In genomic region chr6:159692303-159693127, GRCh38 we compare ENCODE assay signal across 8 cellular contexts. TPM values are rescaled to one million over a fixed set of nuclear protein-coding genes. Genes with fewer than 3 reads are reported as not detected.
A peak's percentile ranks its signal among the peaks of the same experiment; 100 is the strongest.
DNase-seq lines count a peak whose midpoint lies in the region; ATAC-seq and TF ChIP-seq lines count a peak whose summit lies in the region.

No MANE protein-coding gene starts in this region.

- H3K9ac ChIP-seq in trophoblast cell (ENCODE audit: low read length), result peak overlapping the region; percentile 36

- no CpG with 5 or more reads among the region's 66 CpGs for WGBS in trophoblast cell (ENCODE audit: extremely low coverage, insufficient coverage, insufficient read length)

- no peaks in the 10 kb centered on the region for H3K27me3 Mint-ChIP-seq in CD8-positive, alpha-beta memory T cell
- no peaks in the 10 kb centered on the region for H3K27me3 Mint-ChIP-seq in activated naive CD4-positive, alpha-beta T cell treated with anti-CD3 and anti-CD28 coated beads, Interleukin-2, amount 50 U/mL, for 24 hours

- no peaks in the 10 kb centered on the region for H3K9me3 ChIP-seq in CD8-positive, alpha-beta memory T cell (ENCODE audit: low read length)
- H3K9me3 ChIP-seq in SJCRH30 (replicated peaks), result no peaks in the 10 kb centered on the region
- H3K9me3 ChIP-seq in trophoblast cell (ENCODE audit: insufficient read depth, low read depth, low read length), result no peaks in the 10 kb centered on the region
- no peaks in the 10 kb centered on the region for H3K9me3 ChIP-seq in upper lobe of right lung

- no peak overlapping the region for H2BK120ac ChIP-seq in trophoblast cell (ENCODE audit: insufficient read depth, low read length, poor library complexity)

- POLR2A ChIA-PET in CD8-positive, alpha-beta memory T cell (lab: Charles Lee), result interaction anchor here (0.5 to 5.2 kb wide), 4 partner anchors 36 to 815 kb away, joined by 3 to 60 read pairs (median 19); partner anchors contain the start of genes ACAT2, MRPL18, TCP1 and WTAP

- H2BK5ac ChIP-seq in trophoblast cell (ENCODE audit: low read depth, low read length, poor library complexity), result peak overlapping the region; percentile 23

- H2AFZ ChIP-seq in trophoblast cell (ENCODE audit: insufficient read depth, low read length, poor library complexity), result peak overlapping the region; percentile 77

- H4K12ac ChIP-seq in trophoblast cell (ENCODE audit: low read depth, low read length), result peak overlapping the region; percentile 37

- peaks cover 6% of the 10 kb centered on the region for H3K79me1 ChIP-seq in trophoblast cell (ENCODE audit: low read length)

- TF ChIP-seq CTCF in HL-60 (IDR thresholded peaks at IDR 0.05; ENCODE audit: insufficient read depth, low read length) (no peak), upper lobe of right lung (IDR thresholded peaks at IDR 0.05) (no peak)

- peak overlapping the region; percentile 38 for H3K14ac ChIP-seq in trophoblast cell (ENCODE audit: low read length)

- H3K36me3 Mint-ChIP-seq in CD8-positive, alpha-beta memory T cell, result peaks cover 0 to 35% (median 6%) of the 10 kb centered on the region in 3 donors
- peaks cover 15% of the 10 kb centered on the region for H3K36me3 Mint-ChIP-seq in activated naive CD4-positive, alpha-beta T cell treated with anti-CD3 and anti-CD28 coated beads, Interleukin-2, amount 50 U/mL, for 24 hours

- no peaks in the 10 kb centered on the region for H3K9me3 Mint-ChIP-seq in CD8-positive, alpha-beta memory T cell
- no peaks in the 10 kb centered on the region for H3K9me3 Mint-ChIP-seq in activated naive CD4-positive, alpha-beta T cell treated with anti-CD3 and anti-CD28 coated beads, Interleukin-2, amount 50 U/mL, for 24 hours

- peak overlapping the region; percentile 73 for H3K4me3 ChIP-seq in CD8-positive, alpha-beta memory T cell (ENCODE audit: low read length)
- H3K4me3 ChIP-seq in HL-60 (replicated peaks; ENCODE audit: insufficient read depth, low read length) (peak overlapping the region; percentile 80), SJCRH30 (peak overlapping the region; percentile 98), trophoblast cell (ENCODE audit: low read depth, low read length) (peak overlapping the region; percentile 85), upper lobe of right lung (peak overlapping the region; percentile 84)

- H3K4me1 Mint-ChIP-seq in CD8-positive, alpha-beta memory T cell, result peaks cover 37 to 50% (median 48%) of the 10 kb centered on the region in 3 donors
- H3K4me1 Mint-ChIP-seq in activated naive CD4-positive, alpha-beta T cell treated with anti-CD3 and anti-CD28 coated beads, Interleukin-2, amount 50 U/mL, for 24 hours, result peaks cover 53% of the 10 kb centered on the region

- intact Hi-C loops in cardiac septum (cut with DNase I), result loop anchor here (1.0 to 2.0 kb wide), 2 partner anchors 34 to 97 kb away; partner anchors contain the start of genes TCP1 and WTAP
- intact Hi-C loops in upper lobe of right lung (cut with DNase I), result no loop called here

- H3K4me3 Mint-ChIP-seq in CD8-positive, alpha-beta memory T cell, result peak overlapping the region; percentile 92 to 97 (median 94)
- peak overlapping the region; percentile 88 for H3K4me3 Mint-ChIP-seq in activated naive CD4-positive, alpha-beta T cell treated with anti-CD3 and anti-CD28 coated beads, Interleukin-2, amount 50 U/mL, for 24 hours

- peak overlapping the region; percentile 37 for H3K18ac ChIP-seq in trophoblast cell (ENCODE audit: low read length)

- no peak overlapping the region for H3K4ac ChIP-seq in trophoblast cell (ENCODE audit: low read depth, low read length)

- peak; percentile 35 for ATAC-seq in GM21360 (IDR thresholded peaks at IDR 0.05; ENCODE audit: unreplicated experiment)
- peak; percentile 55 for ATAC-seq in upper lobe of right lung

- no peak overlapping the region for H2AK5ac ChIP-seq in trophoblast cell (ENCODE audit: low read length)

- no peak overlapping the region for H2BK12ac ChIP-seq in trophoblast cell (ENCODE audit: low read length)

- peaks cover 3% of the 10 kb centered on the region for H3K79me2 ChIP-seq in trophoblast cell (ENCODE audit: control insufficient read depth, insufficient read depth, low read length, poor library complexity)

- peak overlapping the region; percentile 74 to 96 (median 94) for H3K27ac Mint-ChIP-seq in CD8-positive, alpha-beta memory T cell
- peak overlapping the region; percentile 91 for H3K27ac Mint-ChIP-seq in activated naive CD4-positive, alpha-beta T cell treated with anti-CD3 and anti-CD28 coated beads, Interleukin-2, amount 50 U/mL, for 24 hours

- peak overlapping the region; percentile 80 for H3K4me2 ChIP-seq in trophoblast cell (ENCODE audit: low read length)

- peaks cover 4% of the 10 kb centered on the region for H3K36me3 ChIP-seq in CD8-positive, alpha-beta memory T cell (ENCODE audit: insufficient read depth, low read length)
- H3K36me3 ChIP-seq in SJCRH30 (peaks cover 8% of the 10 kb centered on the region; the same call in 1 of the 2 replicates), trophoblast cell (ENCODE audit: control insufficient read depth in 1 of 2, insufficient read depth in 2 of 2, low read length in 2 of 2) (peaks cover 0 to 4% of the 10 kb centered on the region in 2 experiments), upper lobe of right lung (peaks cover 23% of the 10 kb centered on the region)

- DNase-seq in CD8-positive, alpha-beta memory T cell, result peak; percentile 27 to 70 (median 47)
- DNase-seq in HL-60 (ENCODE audit: low read depth in 1 of 2, low spot score in 1 of 2), result peak in 1 of 2 experiments; percentile 75
- peak; percentile 53 to 63 for DNase-seq in SJCRH30
- DNase-seq in cardiac septum (ENCODE audit: low spot score), result peak; percentile 83
- DNase-seq in trophoblast cell, result peak in 1 of 2 donors; percentile 45
- DNase-seq in upper lobe of right lung, result peak; percentile 83

- H3K27ac ChIP-seq in CD8-positive, alpha-beta memory T cell (ENCODE audit: low read depth, low read length), result peak overlapping the region; percentile 85
- H3K27ac ChIP-seq in HL-60 (replicated peaks) (peak overlapping the region; percentile 96), SJCRH30 (peak overlapping the region; percentile 96), trophoblast cell (ENCODE audit: low read depth, low read length) (no peak overlapping the region), upper lobe of right lung (peak overlapping the region; percentile 96)

- peak overlapping the region; percentile 15 for H3K23ac ChIP-seq in trophoblast cell (ENCODE audit: low read length)

- no peaks in the 10 kb centered on the region for H3K27me3 ChIP-seq in CD8-positive, alpha-beta memory T cell (ENCODE audit: insufficient read depth, low read length, poor library complexity, severe bottlenecking)
- no peaks in the 10 kb centered on the region for H3K27me3 ChIP-seq in HL-60 (ENCODE audit: insufficient read depth, poor library complexity, severe bottlenecking)
- H3K27me3 ChIP-seq in SJCRH30, result no peaks in the 10 kb centered on the region
- no peaks in the 10 kb centered on the region for H3K27me3 ChIP-seq in trophoblast cell (ENCODE audit: insufficient read depth, low read length)
- no peaks in the 10 kb centered on the region for H3K27me3 ChIP-seq in upper lobe of right lung

- H4K8ac ChIP-seq in trophoblast cell (ENCODE audit: low read depth, low read length), result peak overlapping the region; percentile 40

- CTCF ChIA-PET in CD8-positive, alpha-beta memory T cell (lab: Charles Lee), result interaction anchor here (0.7 to 3.4 kb wide), 13 partner anchors 10 to 764 kb away, joined by 3 to 25 read pairs (median 6); partner anchors contain the start of genes ACAT2, MRPL18 and WTAP

- H4K91ac ChIP-seq in trophoblast cell (ENCODE audit: low read depth, low read length), result no peak overlapping the region

- H3K4me1 ChIP-seq in CD8-positive, alpha-beta memory T cell (ENCODE audit: insufficient read depth, low read length), result peaks cover 33% of the 10 kb centered on the region
- H3K4me1 ChIP-seq in SJCRH30, result peaks cover 7% of the 10 kb centered on the region; the same call in 1 of the 2 replicates
- H3K4me1 ChIP-seq in trophoblast cell (ENCODE audit: control insufficient read depth in 1 of 2, insufficient read depth in 2 of 2, low read length in 2 of 2), result peaks cover 0 to 9% of the 10 kb centered on the region in 2 experiments
- peaks cover 39% of the 10 kb centered on the region for H3K4me1 ChIP-seq in upper lobe of right lung

RNA-seq across cellular contexts. Expression of gene SOD2, which starts 0.5 kb away (rescaled TPM):
- total RNA-seq in CD8-positive, alpha-beta memory T cell, result 10 to 100 TPM; 82.9 to 86.6 TPM
- polyA plus RNA-seq in CD8-positive, alpha-beta memory T cell, result 85.0 TPM
- total RNA-seq in SJCRH30 (2014; rRNA removed; shearing (Covaris generic)), result 123 and 137 TPM in 2 replicates
- 666 TPM for total RNA-seq in cardiac septum
- 26.7 and 26.8 TPM in 2 replicates for polyA plus RNA-seq in trophoblast cell (2013)
- 374 TPM for total RNA-seq in upper lobe of right lung

RNA-seq across cellular contexts. Expression of gene WTAP, which starts 34.8 kb away (rescaled TPM):
- total RNA-seq in CD8-positive, alpha-beta memory T cell, result 100 to 1,000 TPM in 1 of 2 experiments, 10 to 100 TPM in 1; 95.1 to 103 TPM
- 149 TPM for polyA plus RNA-seq in CD8-positive, alpha-beta memory T cell
- 183 and 196 TPM in 2 replicates for total RNA-seq in SJCRH30 (2014; rRNA removed; shearing (Covaris generic))
- 49.4 TPM for total RNA-seq in cardiac septum
- 80.7 and 84.4 TPM in 2 replicates for polyA plus RNA-seq in trophoblast cell (2013)
- total RNA-seq in upper lobe of right lung, result 77.4 TPM
